8 cellular contexts compared by ENCODE assay signal in the genomic region with DNA sequence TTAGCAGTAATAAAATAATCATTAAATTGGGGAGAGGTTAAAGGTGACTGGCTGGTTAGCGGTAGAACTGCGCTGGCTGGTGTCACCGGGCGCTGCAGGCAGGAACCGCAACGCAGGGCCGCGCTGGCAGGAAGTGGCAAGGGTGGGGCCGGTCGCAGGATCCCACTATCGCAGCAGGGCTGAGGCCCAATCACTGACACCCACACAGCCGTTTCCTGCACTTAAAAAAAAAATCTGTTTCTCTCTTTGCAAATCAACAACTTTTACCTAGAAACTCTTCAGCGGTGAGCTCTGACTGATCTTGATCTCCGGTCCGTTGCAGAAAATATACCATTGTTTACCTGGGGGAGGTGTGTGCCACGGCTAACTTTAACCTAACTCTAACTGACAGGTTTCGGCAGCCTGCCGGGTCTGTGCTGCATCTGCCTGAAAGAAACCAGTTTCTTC. TPM values are rescaled to one million over a fixed set of nuclear protein-coding genes. Genes with fewer than 3 reads are reported as not detected.
DNase-seq lines count a peak whose midpoint lies in the region; ATAC-seq, FAIRE-seq and TF ChIP-seq lines count a peak whose summit lies in the region.

No MANE protein-coding gene starts in this region.

- peaks cover 40% of the 10 kb centered on the region for H3K4me1 Mint-ChIP-seq in activated CD4-positive, alpha-beta memory T cell treated with anti-CD3 and anti-CD28 coated beads for 36 hours (ENCODE audit: low read depth)

- peak overlapping the region in 2 of 12 donors; percentile 16 to 21 for H3K4me3 ChIP-seq in heart left ventricle

- FAIRE-seq in RCC 7860 (lab: Jason Lieb, UNC) = no peak

- TF ChIP-seq POLR2A in heart left ventricle (IDR thresholded peaks at IDR 0.05) = no peak

- peaks cover 0 to 90% (median 40%) of the 10 kb centered on the region in 12 donors for H3K4me1 ChIP-seq in heart left ventricle

- POLR2A ChIA-PET in activated CD4-positive, alpha-beta memory T cell treated with anti-CD3 and anti-CD28 coated beads for 36 hours (lab: Charles Lee) = interaction anchor here (1.1 to 4.2 kb wide), 4 partner anchors 11 to 42 kb away, joined by 3 to 29 read pairs (median 4); no protein-coding TSS in a partner anchor

- ATAC-seq in GM19372 (IDR thresholded peaks at IDR 0.05; ENCODE audit: low read depth, unreplicated experiment) = peak; percentile 77
- ATAC-seq in HG03439 (IDR thresholded peaks at IDR 0.05; ENCODE audit: unreplicated experiment) = peak; percentile 63
- ATAC-seq in heart left ventricle = peak in 3 of 4 donors; percentile 47 to 79 (median 52)

- peaks cover 7% of the 10 kb centered on the region for H3K27me3 Mint-ChIP-seq in activated CD4-positive, alpha-beta memory T cell treated with anti-CD3 and anti-CD28 coated beads for 36 hours

- no peaks in the 10 kb centered on the region for H3K9me3 Mint-ChIP-seq in activated CD4-positive, alpha-beta memory T cell treated with anti-CD3 and anti-CD28 coated beads for 36 hours

- DNase-seq in activated CD4-positive, alpha-beta memory T cell treated with anti-CD3 and anti-CD28 coated beads for 36 hours = peak; percentile 95
- DNase-seq in heart left ventricle = peak; percentile 65 to 88 (median 71)
- peak; percentile 80 for DNase-seq in stimulated activated CD8-positive, alpha-beta memory T cell treated with anti-CD3 and anti-CD28 coated beads, Interleukin-4, amount 100 ng/mL, for 24 hours (ENCODE audit: low read depth)
- DNase-seq in NCI-H2029 (lab: John Stamatoyannopoulos, UW) = no peak
- DNase-seq in RCC 7860 (ENCODE audit: low spot score) = no peak
- no peak for DNase-seq in pons (ENCODE audit: low spot score)

- CTCF ChIA-PET in activated CD4-positive, alpha-beta memory T cell treated with anti-CD3 and anti-CD28 coated beads for 36 hours (lab: Charles Lee) = interaction anchor here (0.7 to 3.9 kb wide), 7 partner anchors 11 to 124 kb away, joined by 3 to 20 read pairs (median 8); no protein-coding TSS in a partner anchor

- peak overlapping the region; percentile 53 for H3K4me3 Mint-ChIP-seq in activated CD4-positive, alpha-beta memory T cell treated with anti-CD3 and anti-CD28 coated beads for 36 hours

- WGBS in heart left ventricle, 4 donors = 53 to 69% (median 64%) methylated on average over 17 to 18 of the region's 18 CpGs

- TF ChIP-seq CTCF in heart left ventricle (IDR thresholded peaks at IDR 0.05) = no peak

- peak overlapping the region in 11 of 12 donors; percentile 2 to 87 (median 39) for H3K27ac ChIP-seq in heart left ventricle

- no peaks in the 10 kb centered on the region for H3K27me3 ChIP-seq in heart left ventricle

- peak overlapping the region; percentile 57 for H3K27ac Mint-ChIP-seq in activated CD4-positive, alpha-beta memory T cell treated with anti-CD3 and anti-CD28 coated beads for 36 hours

- peaks cover 19% of the 10 kb centered on the region for H3K36me3 Mint-ChIP-seq in activated CD4-positive, alpha-beta memory T cell treated with anti-CD3 and anti-CD28 coated beads for 36 hours

- H3K36me3 ChIP-seq in heart left ventricle = peaks cover 0 to 45% (median 24%) of the 10 kb centered on the region in 9 donors

- H3K9me3 ChIP-seq in heart left ventricle = no peaks in the 10 kb centered on the region

- intact Hi-C loops in activated CD4-positive, alpha-beta memory T cell treated with anti-CD3 and anti-CD28 coated beads for 36 hours (cut with micrococcal nuclease) = loop anchor here (1.0 to 5.0 kb wide), 4 partner anchors 12 to 174 kb away; a partner anchor contains a TSS
- intact Hi-C loops in heart left ventricle (cut with DNase I) = loop anchor here in 1 of 10 donors (5.0 kb wide), 1 partner anchor 134 kb away; no protein-coding TSS in a partner anchor

RNA-seq across cellular contexts. Expression of a gene that starts 46.9 kb away (rescaled TPM):
- 1 to 10 TPM; 1.7 TPM for total RNA-seq in activated CD4-positive, alpha-beta memory T cell treated with anti-CD3 and anti-CD28 coated beads for 36 hours
- 10 to 100 TPM; 28.0 to 87.2 (median 45.0) TPM for total RNA-seq in heart left ventricle
- 10 to 100 TPM; 14.4 to 24.2 TPM for polyA plus RNA-seq in heart left ventricle

Comparison
In these comparisons a context has a peak if more than half of its experiments do, and no peak if none do; other contexts are left out.
1. DNase-seq: peak in activated CD4-positive, alpha-beta memory T cell treated with anti-CD3 and anti-CD28 coated beads for 36 hours (single experiment), heart left ventricle (5 of 5) and stimulated activated CD8-positive, alpha-beta memory T cell treated with anti-CD3 and anti-CD28 coated beads, Interleukin-4, amount 100 ng/mL, for 24 hours (single experiment); none in NCI-H2029 (single experiment), RCC 7860 (single experiment) and pons (single experiment).
2. RNA of a gene that starts 46.9 kb away (total RNA-seq): 28.0 to 87.2 TPM in heart left ventricle; 1.7 TPM in activated CD4-positive, alpha-beta memory T cell treated with anti-CD3 and anti-CD28 coated beads for 36 hours; every median in the first group is over 10 times any median in the second.
3. Peak in every context shown above with its lines, with median percentiles within 50 percentile points of each other: ATAC-seq.